Comparison of ENCODE assay signal across 8 cellular contexts in the genomic region with DNA sequence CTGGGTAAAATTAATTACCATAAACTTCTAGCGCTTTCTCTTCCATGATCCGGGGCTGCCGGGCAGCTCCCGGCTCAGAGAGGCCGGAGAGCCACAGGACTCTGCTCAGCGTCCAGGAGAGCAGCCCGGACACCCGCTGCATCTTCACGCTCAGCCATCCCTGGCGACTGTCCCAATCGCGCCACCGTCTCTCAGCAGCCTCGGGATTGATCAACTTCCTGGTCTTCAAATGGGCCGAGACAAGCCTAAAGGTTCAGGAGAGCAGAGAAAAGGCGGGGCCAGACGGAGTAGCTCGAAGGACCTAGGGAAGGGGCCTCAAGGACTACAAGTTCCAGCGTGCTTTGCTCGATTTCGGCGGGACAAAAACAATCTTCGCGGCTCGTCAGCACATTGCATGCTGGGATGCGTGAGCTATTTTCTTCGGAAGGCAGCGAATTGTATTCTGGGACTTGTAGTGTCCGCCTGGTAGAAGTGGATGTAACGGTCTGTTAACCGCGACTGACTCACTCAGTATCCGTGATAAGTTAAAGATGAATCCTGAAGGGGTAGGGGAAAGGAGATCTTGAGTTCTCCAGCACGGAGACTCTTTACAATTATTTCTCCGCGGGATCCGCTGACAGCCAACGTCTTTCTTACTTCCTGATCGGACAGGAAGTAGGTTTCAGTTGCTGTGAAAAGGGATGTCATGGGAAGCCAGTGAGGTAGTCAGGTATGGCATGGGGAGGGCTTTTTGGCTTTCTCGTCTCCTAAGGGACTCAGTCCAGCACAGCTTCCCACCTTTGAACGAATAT. TPM values are rescaled to one million over a fixed set of nuclear protein-coding genes. Genes with fewer than 3 reads are reported as not detected.
DNase-seq lines count a peak whose midpoint lies in the region; ATAC-seq and TF ChIP-seq lines count a peak whose summit lies in the region.

A gene with protein sequence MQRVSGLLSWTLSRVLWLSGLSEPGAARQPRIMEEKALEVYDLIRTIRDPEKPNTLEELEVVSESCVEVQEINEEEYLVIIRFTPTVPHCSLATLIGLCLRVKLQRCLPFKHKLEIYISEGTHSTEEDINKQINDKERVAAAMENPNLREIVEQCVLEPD (minus strand): TSS at position 212 of the 791 bp plus-strand sequence. CDS start 70 bp downstream, at position 142.

- H3K27ac ChIP-seq in coronary artery (peak within 1 kb of the TSS; percentile 90 to 91), layer of hippocampus (ENCODE audit: low read depth, low read length) (peak within 1 kb of the TSS; percentile 89)

- peak; percentile 96 for DNase-seq in BJ (ENCODE audit: low read depth)
- DNase-seq in GM19240 (ENCODE audit: insufficient read length, low spot score), result peak; percentile 54
- DNase-seq in NCI-H526 (lab: John Stamatoyannopoulos, UW), result peak; percentile 98 to 99
- peak; percentile 96 for DNase-seq in activated CD4-positive, alpha-beta T cell treated with anti-CD3 and anti-CD28 coated beads for 48 hours
- DNase-seq in coronary artery (ENCODE audit: low spot score), result peak; percentile 96
- DNase-seq in stimulated activated CD4-positive, alpha-beta T cell treated with anti-CD3 and anti-CD28 coated beads, Interleukin-1b, Interleukin-23, amount 100 ng/mL, for 4 hours (ENCODE audit: low read depth in 2 of 2), result peak; percentile 73 to 86

- POLR2A ChIA-PET in BJ (lab: Charles Lee), result no interaction called here

- TF ChIP-seq CTCF in BJ (IDR thresholded peaks at IDR 0.05; ENCODE audit: insufficient read depth, low read depth, low read length) (no peak), coronary artery (IDR thresholded peaks at IDR 0.05) (no peak)

- CTCF ChIA-PET in BJ (lab: Yijun Ruan, JAX), result interaction anchor here (0.7 to 1.3 kb wide), 5 partner anchors 15 to 62 kb away, joined by 3 to 4 read pairs (median 3); no protein-coding TSS in a partner anchor

- H3K27me3 ChIP-seq in BJ (ENCODE audit: control insufficient read depth, insufficient read depth, low read length), result no peaks in the 10 kb centered on the region
- H3K27me3 ChIP-seq in layer of hippocampus (ENCODE audit: control insufficient read depth, insufficient read depth, low read length), result no peaks in the 10 kb centered on the region

- no peaks in the 10 kb centered on the region; the same call in 1 of the 2 replicates for H3K36me3 ChIP-seq in BJ (ENCODE audit: control insufficient read depth, insufficient read depth, low read length)

- peak within 1 kb of the TSS; percentile 66 for H3K4me3 ChIP-seq in BJ (ENCODE audit: low read depth, low read length)
- peak within 1 kb of the TSS; percentile 82 for H3K4me3 ChIP-seq in coronary artery

- ATAC-seq in HG03460 (IDR thresholded peaks at IDR 0.05; ENCODE audit: unreplicated experiment), result peak; percentile 62

RNA-seq across cellular contexts. Expression of the gene that starts here (rescaled TPM):
- 24.6 and 41.2 TPM in 2 replicates for polyA plus RNA-seq in BJ (2011; rRNA removed)
- 4.0 and 4.6 TPM in 2 replicates for polyA minus RNA-seq in BJ (2011; rRNA and poly(A)+ RNA removed)

Comparison
In these comparisons a context has a peak if more than half of its experiments do, and no peak if none do; other contexts are left out.
1. Peak in every context shown above with its lines: DNase-seq, ATAC-seq, H3K4me3 ChIP-seq and H3K27ac ChIP-seq.